ENCODE assay signal across 11 cellular contexts in the genomic region with DNA sequence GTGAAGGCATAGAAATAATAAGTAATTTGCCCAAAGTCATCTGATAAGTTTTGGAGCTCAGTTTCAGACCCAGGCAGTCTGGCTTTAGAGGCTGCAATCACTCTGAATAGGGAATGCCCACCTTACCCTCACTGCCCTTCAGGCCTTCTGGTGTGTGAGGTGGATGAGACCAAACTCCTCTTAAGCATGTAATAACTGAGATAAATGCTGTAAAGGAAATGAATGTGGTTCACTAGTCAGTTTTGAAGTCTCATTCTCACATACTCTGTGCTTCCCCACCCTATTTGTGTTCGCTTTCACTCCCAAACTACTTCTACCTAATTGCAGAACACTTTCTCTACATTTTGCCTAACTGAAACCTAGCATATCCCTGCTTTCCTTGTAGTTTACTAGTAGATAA.
A peak's percentile ranks its signal among the peaks of the same experiment; 100 is the strongest.
DNase-seq lines count a peak whose midpoint lies in the region; ATAC-seq and TF ChIP-seq lines count a peak whose summit lies in the region.
"Had no signal": no experiment of that assay in that cellular context is flagged by ENCODE, and none has a peak within 500 bp of the region (broad histone marks: within the 10 kb centered on the region; RNA-seq: fewer than 3 reads in every experiment).

No MANE protein-coding gene starts in this region.

- H3K36me3 ChIP-seq in ovary = no peaks in the 10 kb centered on the region

- WGBS in ovary, 3 donors = 97 to 98% (median 98%) methylated on average over 1 of the region's 1 CpG

- no peaks in the 10 kb centered on the region for H3K36me3 Mint-ChIP-seq in activated T-helper 17 cell treated with anti-CD3 and anti-CD28 coated beads, Interleukin-2, amount 50 U/mL, for 72 hours (ENCODE audit: low read depth)
- H3K36me3 Mint-ChIP-seq: natural killer cell had no signal

- no peaks in the 10 kb centered on the region for H3K9me3 ChIP-seq in ovary

- no peak overlapping the region for H3K4me3 Mint-ChIP-seq in activated T-helper 17 cell treated with anti-CD3 and anti-CD28 coated beads, Interleukin-2, amount 50 U/mL, for 72 hours
- H3K4me3 Mint-ChIP-seq: natural killer cell had no signal

- DNase-seq in HT-29 (ENCODE audit: low spot score) = no peak
- DNase-seq in ovary = no peak
- DNase-seq in activated CD8-positive, alpha-beta memory T cell treated with anti-CD3 and anti-CD28 coated beads, Interleukin-2, amount 50 U/mL, for 4 hours = no peak
- DNase-seq in glomerular visceral epithelial cell (ENCODE audit: extremely low spot score) = no peak
- DNase-seq: natural killer cell, NCI-H187 treated with DMSO at 0.1 percent for 48 hours, PC-9 had no signal

- no peaks in the 10 kb centered on the region for H3K27me3 Mint-ChIP-seq in activated T-helper 17 cell treated with anti-CD3 and anti-CD28 coated beads, Interleukin-2, amount 50 U/mL, for 72 hours

- TF ChIP-seq EP300 in ovary (IDR thresholded peaks at IDR 0.05) = no peak

- no peak overlapping the region for H3K27ac ChIP-seq in ovary
- H3K27ac ChIP-seq: PC-9 had no signal

- H3K4me1 Mint-ChIP-seq in activated T-helper 17 cell treated with anti-CD3 and anti-CD28 coated beads, Interleukin-2, amount 50 U/mL, for 72 hours = peaks cover 6% of the 10 kb centered on the region

- peaks cover 3% of the 10 kb centered on the region for H3K4me1 ChIP-seq in ovary (ENCODE audit: insufficient read depth)

- H3K4me3 ChIP-seq in ovary = no peak overlapping the region
- H3K4me3 ChIP-seq: PC-9 had no signal

- intact Hi-C loops in ovary (cut with DNase I) = loop anchor here in 1 of 4 donors (10.0 kb wide), 1 partner anchor 1575 kb away; no protein-coding TSS in a partner anchor

- ATAC-seq in GM18861 (IDR thresholded peaks at IDR 0.05; ENCODE audit: unreplicated experiment) = peak; percentile 90
- peak; percentile 79 for ATAC-seq in GM21447 (IDR thresholded peaks at IDR 0.05; ENCODE audit: unreplicated experiment)
- ATAC-seq in HG03045 (IDR thresholded peaks at IDR 0.05; ENCODE audit: unreplicated experiment) = peak; percentile 88
- peak; percentile 47 for ATAC-seq in activated T-helper 17 cell treated with anti-CD3 and anti-CD28 coated beads, Interleukin-2, amount 50 U/mL, for 72 hours (replicated peaks)

- TF ChIP-seq POLR2A in ovary (IDR thresholded peaks at IDR 0.05) = no peak

- no peak overlapping the region for H3K27ac Mint-ChIP-seq in activated T-helper 17 cell treated with anti-CD3 and anti-CD28 coated beads, Interleukin-2, amount 50 U/mL, for 72 hours
- H3K27ac Mint-ChIP-seq: natural killer cell had no signal

- no peaks in the 10 kb centered on the region for H3K27me3 ChIP-seq in ovary

- TF ChIP-seq CTCF in ovary (IDR thresholded peaks at IDR 0.05) = no peak

- no peaks in the 10 kb centered on the region for H3K9me3 Mint-ChIP-seq in activated T-helper 17 cell treated with anti-CD3 and anti-CD28 coated beads, Interleukin-2, amount 50 U/mL, for 72 hours
- H3K9me3 Mint-ChIP-seq: natural killer cell had no signal
